17 cellular contexts compared by ENCODE assay signal in the genomic region with DNA sequence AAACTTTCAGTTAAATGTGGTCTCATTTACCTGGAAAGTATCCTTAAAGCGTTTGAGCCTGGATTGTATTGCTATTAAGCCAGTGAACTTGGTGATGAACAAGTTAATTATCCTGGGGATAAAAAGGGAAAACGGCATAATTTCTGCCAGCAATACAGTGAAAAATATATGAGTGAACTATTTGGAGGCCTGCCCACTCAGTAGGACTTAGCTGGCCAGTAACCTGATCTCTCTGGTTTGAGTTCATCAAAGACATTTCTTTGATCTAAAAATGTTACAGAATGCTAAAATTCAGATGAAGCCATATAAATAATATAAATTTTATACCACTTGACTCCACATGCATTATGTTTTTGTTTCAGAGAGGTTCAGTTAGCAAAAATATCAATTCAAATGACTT.
DNase-seq lines count a peak whose midpoint lies in the region; ATAC-seq and TF ChIP-seq lines count a peak whose summit lies in the region.
"Had no signal": no experiment of that assay in that cellular context is flagged by ENCODE, and none has a peak within 500 bp of the region (broad histone marks: within the 10 kb centered on the region; RNA-seq: fewer than 3 reads in every experiment).

No MANE protein-coding gene starts in this region.

- ATAC-seq in GM19351 (IDR thresholded peaks at IDR 0.05; ENCODE audit: unreplicated experiment): no peak
- no peak for ATAC-seq in GM19023 (IDR thresholded peaks at IDR 0.05; ENCODE audit: unreplicated experiment)

- H3F3A ChIP-seq in GM23248 (ENCODE audit: insufficient read depth): no peaks in the 10 kb centered on the region

- H3K4me3 ChIP-seq in GM23248 (no peak overlapping the region), MG63 (no peak overlapping the region)

- H3K36me3 Mint-ChIP-seq in nephron (ENCODE audit: low read depth): no peaks in the 10 kb centered on the region

- WGBS in GM23248 (ENCODE audit: low coverage in 1 of 2, low lambda C conversion rate in 2 of 2, missing lambda C conversion rate in 2 of 2), 2 experiments: 48% methylated on average over 2 of the region's 2 CpGs

- no peaks in the 10 kb centered on the region for H3K4me1 ChIP-seq in GM23248 (ENCODE audit: insufficient read depth)

- H3K9me3 Mint-ChIP-seq in nephron: no peaks in the 10 kb centered on the region

- no peaks in the 10 kb centered on the region for H3K27me3 Mint-ChIP-seq in nephron (ENCODE audit: low read depth)

- no peaks in the 10 kb centered on the region for H3K79me2 ChIP-seq in GM23248 (ENCODE audit: insufficient read depth)

- H3K9ac ChIP-seq in GM23248: no peak overlapping the region

- H3K4me1 Mint-ChIP-seq in nephron: peaks cover 12% of the 10 kb centered on the region

- in situ Hi-C loops in GM23248 (cut with MboI): no loop called here

- H3K27ac ChIP-seq in GM23248: no peak overlapping the region
- H3K27ac ChIP-seq: HL-60 had no signal

- no peak overlapping the region for H3K4me3 Mint-ChIP-seq in nephron

- no peaks in the 10 kb centered on the region for H3K9me3 ChIP-seq in GM23248 (ENCODE audit: low read depth)
- no peaks in the 10 kb centered on the region; the same call in 1 of the 2 replicates for H3K9me3 ChIP-seq in MG63

- H4K20me1 ChIP-seq in GM23248 (ENCODE audit: insufficient read depth): no peaks in the 10 kb centered on the region

- DNase-seq in GM23248 (peak; percentile 55), MG63 (peak; percentile 17), dedifferentiated amniotic fluid mesenchymal stem cell (ENCODE audit: extremely low spot score) (peak; percentile 51), hypothalamus (lab: John Stamatoyannopoulos, UW) (no peak)
- DNase-seq: AML-193, DMS53, KBM-7, MM.1S, NCI-H1105, NCI-H1694 treated with DMSO at 0.1 percent for 48 hours, NCI-H446 treated with DMSO at 0.1 percent for 48 hours, NCI-H774, SHP77 treated with DMSO at 0.1 percent for 48 hours had no signal

- no peak overlapping the region for H3K4me2 ChIP-seq in GM23248 (ENCODE audit: unreplicated experiment)

- no peak for TF ChIP-seq CTCF in nephron (IDR thresholded peaks at IDR 0.05; ENCODE audit: unreplicated experiment in 3 of 3)

- H3K27ac Mint-ChIP-seq in nephron: peak overlapping the region in 2 of 3 experiments; percentile 24 to 56

- no peaks in the 10 kb centered on the region for H3K27me3 ChIP-seq in GM23248 (replicated peaks; ENCODE audit: insufficient read depth)
- H3K27me3 ChIP-seq in MG63: no peaks in the 10 kb centered on the region

- H3K36me3 ChIP-seq in GM23248 (ENCODE audit: low read depth) (no peaks in the 10 kb centered on the region), MG63 (no peaks in the 10 kb centered on the region)

- no peaks in the 10 kb centered on the region for H3K9me2 ChIP-seq in GM23248 (ENCODE audit: insufficient read depth)

- 0 out of 2 replicates have a peak overlapping the region, but pooled peaks have one; percentile 9 for H2AFZ ChIP-seq in GM23248

Comparison
In these comparisons a context has a peak if more than half of its experiments do, and no peak if none do; other contexts are left out.
1. DNase-seq: peak in GM23248 (single experiment), MG63 (single experiment) and dedifferentiated amniotic fluid mesenchymal stem cell (single experiment); none in hypothalamus (0 of 51).